Comparison of ENCODE assay signal across 31 cellular contexts in genomic region chr6:109143191-109143590, GRCh38.
"Had no signal": no experiment of that assay in that cellular context is flagged by ENCODE, and none has a peak within 500 bp of the region (broad histone marks: within the 10 kb centered on the region; RNA-seq: fewer than 3 reads in every experiment).

No MANE protein-coding gene starts in this region.

- H3K4me1 ChIP-seq: breast epithelium, esophagus squamous epithelium, parathyroid adenoma, right atrium auricular region, suprapubic skin, tibial artery, upper lobe of right lung had no signal

- ATAC-seq: activated CD4-positive, CD25-positive, alpha-beta regulatory T cell treated with anti-CD3 and anti-CD28 coated beads, Interleukin-2, amount 50 U/mL, for 24 hours; left colon; naive thymus-derived CD8-positive, alpha-beta T cell; upper lobe of right lung had no signal

- H3K4me3 Mint-ChIP-seq: naive thymus-derived CD8-positive, alpha-beta T cell; neural crest cell had no signal

- FAIRE-seq: endometrium, kidney, TTC549 had no signal

- H3K4me3 ChIP-seq: breast epithelium, esophagus squamous epithelium, right atrium auricular region, smooth muscle cell, suprapubic skin, tibial artery, upper lobe of right lung had no signal

- H3K27ac ChIP-seq: breast epithelium, epithelial cell of prostate, esophagus squamous epithelium, parathyroid adenoma, right atrium auricular region, suprapubic skin, tibial artery, upper lobe of right lung, WERI-Rb-1 had no signal

- H3K36me3 ChIP-seq: breast epithelium had no signal

- H3K4me1 Mint-ChIP-seq: naive thymus-derived CD8-positive, alpha-beta T cell; neural crest cell had no signal

- H3K9me3 ChIP-seq: breast epithelium, esophagus squamous epithelium, right atrium auricular region, suprapubic skin, tibial artery, upper lobe of right lung had no signal

- H3K27me3 ChIP-seq: breast epithelium, esophagus squamous epithelium, right atrium auricular region, suprapubic skin, tibial artery, upper lobe of right lung had no signal

- H3K27me3 Mint-ChIP-seq: naive thymus-derived CD8-positive, alpha-beta T cell had no signal

- DNase-seq: activated CD4-positive, alpha-beta T cell treated with anti-CD3 and anti-CD28 coated beads for 48 hours; activated CD4-positive, alpha-beta T cell treated with anti-CD3 and anti-CD28 coated beads, Interleukin-2, amount 50 U/mL, for 48 hours; activated CD8-positive, alpha-beta memory T cell treated with anti-CD3 and anti-CD28 coated beads for 24 hours; activated gamma-delta T cell treated with Interleukin-2 at 50 U/mL for 16 hours; activated naive CD4-positive, alpha-beta T cell treated with anti-CD3 and anti-CD28 coated beads, Interleukin-2, amount 50 U/mL, for 16 hours; central memory CD4-positive, alpha-beta T cell; dermis blood vessel endothelial cell; effector CD4-positive, alpha-beta T cell; esophagus squamous epithelium; head of caudate nucleus; hippocampal formation; kidney; left colon; naive thymus-derived CD8-positive, alpha-beta T cell; nucleus accumbens; stimulated activated CD4-positive, alpha-beta T cell treated with anti-CD3 and anti-CD28 coated beads, Interleukin-1b, Interleukin-23, amount 100 ng/mL, for 48 hours; stimulated activated naive CD4-positive, alpha-beta T cell; T-helper 9 cell; tibial artery; upper lobe of right lung; WERI-Rb-1 had no signal
